In the genomic region with DNA sequence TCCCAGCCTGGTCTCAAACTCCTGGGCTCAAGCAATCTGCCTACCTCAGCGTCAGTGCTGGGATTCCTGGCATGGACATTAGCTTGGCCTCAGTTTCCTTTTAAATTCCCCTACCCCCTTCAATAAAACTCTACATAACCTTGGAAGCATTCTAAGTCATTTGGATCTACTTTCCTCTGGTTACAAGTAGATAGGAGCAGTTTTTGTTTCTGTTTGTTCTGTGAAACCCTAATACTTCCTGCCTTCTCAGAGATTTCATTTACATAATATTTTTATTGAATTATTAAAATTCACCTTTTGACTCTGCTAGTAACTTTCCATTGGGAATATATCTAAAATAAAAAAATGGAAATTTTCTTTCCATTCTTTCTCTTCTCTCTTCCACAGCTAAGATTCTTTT, we compare ENCODE assay signal across 27 cellular contexts. TPM values are rescaled to one million over a fixed set of nuclear protein-coding genes. Genes with fewer than 3 reads are reported as not detected.
DNase-seq lines count a peak whose midpoint lies in the region; ATAC-seq lines count a peak whose summit lies in the region.
"Had no signal": no experiment of that assay in that cellular context is flagged by ENCODE, and none has a peak within 500 bp of the region (broad histone marks: within the 10 kb centered on the region; RNA-seq: fewer than 3 reads in every experiment).

No MANE protein-coding gene starts in this region.

- peak overlapping the region; percentile 8 for H3K27ac Mint-ChIP-seq in activated naive CD8-positive, alpha-beta T cell
- H3K27ac Mint-ChIP-seq in activated naive CD8-positive, alpha-beta T cell treated with anti-CD3 and anti-CD28 coated beads, Interleukin-2, amount 50 U/mL, for 24 hours: no peak overlapping the region
- peak overlapping the region; percentile 43 for H3K27ac Mint-ChIP-seq in activated T-helper 1 cell treated with anti-CD3 and anti-CD28 coated beads, Interleukin-12 subunit alpha, Interleukin-12 subunit beta, Interleukin-2, Interleukin-4 antibody, amounts not matched to agents 30 ng/mL and 10 ng/mL and 1 ng/mL, durations not matched to agents 14 hours and 24 hours and 36 hours
- H3K27ac Mint-ChIP-seq in effector memory CD8-positive, alpha-beta T cell: peak overlapping the region; percentile 21 to 75

- no peaks in the 10 kb centered on the region for H3K9me3 Mint-ChIP-seq in activated naive CD8-positive, alpha-beta T cell (ENCODE audit: low read depth)
- H3K9me3 Mint-ChIP-seq in activated naive CD8-positive, alpha-beta T cell treated with anti-CD3 and anti-CD28 coated beads, Interleukin-2, amount 50 U/mL, for 24 hours: peaks cover 5% of the 10 kb centered on the region
- peaks cover 4% of the 10 kb centered on the region for H3K9me3 Mint-ChIP-seq in activated T-helper 1 cell treated with anti-CD3 and anti-CD28 coated beads, Interleukin-12 subunit alpha, Interleukin-12 subunit beta, Interleukin-2, Interleukin-4 antibody, amounts not matched to agents 30 ng/mL and 10 ng/mL and 1 ng/mL, durations not matched to agents 14 hours and 24 hours and 36 hours
- no peaks in the 10 kb centered on the region for H3K9me3 Mint-ChIP-seq in effector memory CD8-positive, alpha-beta T cell

- peaks cover 31% of the 10 kb centered on the region for H3K4me1 Mint-ChIP-seq in activated naive CD8-positive, alpha-beta T cell (ENCODE audit: low read depth)
- peaks cover 23% of the 10 kb centered on the region for H3K4me1 Mint-ChIP-seq in activated naive CD8-positive, alpha-beta T cell treated with anti-CD3 and anti-CD28 coated beads, Interleukin-2, amount 50 U/mL, for 24 hours
- peaks cover 20% of the 10 kb centered on the region for H3K4me1 Mint-ChIP-seq in activated T-helper 1 cell treated with anti-CD3 and anti-CD28 coated beads, Interleukin-12 subunit alpha, Interleukin-12 subunit beta, Interleukin-2, Interleukin-4 antibody, amounts not matched to agents 30 ng/mL and 10 ng/mL and 1 ng/mL, durations not matched to agents 14 hours and 24 hours and 36 hours (ENCODE audit: low read depth)
- H3K4me1 Mint-ChIP-seq in effector memory CD8-positive, alpha-beta T cell (ENCODE audit: low read depth in 2 of 2): peaks cover 23 to 31% of the 10 kb centered on the region in 2 donors

- intact Hi-C loops in activated T-helper 1 cell treated with anti-CD3 and anti-CD28 coated beads, Interleukin-12 subunit alpha, Interleukin-12 subunit beta, Interleukin-2, Interleukin-4 antibody, amounts not matched to agents 30 ng/mL and 10 ng/mL and 1 ng/mL, durations not matched to agents 14 hours and 24 hours and 36 hours (cut with micrococcal nuclease): no loop called here

- peaks cover 25% of the 10 kb centered on the region for H3K36me3 Mint-ChIP-seq in activated naive CD8-positive, alpha-beta T cell
- H3K36me3 Mint-ChIP-seq in activated naive CD8-positive, alpha-beta T cell treated with anti-CD3 and anti-CD28 coated beads, Interleukin-2, amount 50 U/mL, for 24 hours (ENCODE audit: low read depth): peaks cover 60% of the 10 kb centered on the region
- peaks cover 47% of the 10 kb centered on the region for H3K36me3 Mint-ChIP-seq in activated T-helper 1 cell treated with anti-CD3 and anti-CD28 coated beads, Interleukin-12 subunit alpha, Interleukin-12 subunit beta, Interleukin-2, Interleukin-4 antibody, amounts not matched to agents 30 ng/mL and 10 ng/mL and 1 ng/mL, durations not matched to agents 14 hours and 24 hours and 36 hours (ENCODE audit: low read depth)
- peaks cover 52% of the 10 kb centered on the region for H3K36me3 Mint-ChIP-seq in effector memory CD8-positive, alpha-beta T cell (ENCODE audit: insufficient read depth)

- H3K4me3 Mint-ChIP-seq in activated naive CD8-positive, alpha-beta T cell: no peak overlapping the region
- H3K4me3 Mint-ChIP-seq in activated naive CD8-positive, alpha-beta T cell treated with anti-CD3 and anti-CD28 coated beads, Interleukin-2, amount 50 U/mL, for 24 hours: no peak overlapping the region
- no peak overlapping the region for H3K4me3 Mint-ChIP-seq in activated T-helper 1 cell treated with anti-CD3 and anti-CD28 coated beads, Interleukin-12 subunit alpha, Interleukin-12 subunit beta, Interleukin-2, Interleukin-4 antibody, amounts not matched to agents 30 ng/mL and 10 ng/mL and 1 ng/mL, durations not matched to agents 14 hours and 24 hours and 36 hours
- peak overlapping the region in 1 of 2 donors; percentile 21 for H3K4me3 Mint-ChIP-seq in effector memory CD8-positive, alpha-beta T cell

- DNase-seq in activated naive CD8-positive, alpha-beta T cell treated with anti-CD3 and anti-CD28 coated beads, Interleukin-2, amount 50 U/mL, for 24 hours: no peak
- DNase-seq in activated T-helper 1 cell treated with anti-CD3 and anti-CD28 coated beads, Interleukin-12 subunit alpha, Interleukin-12 subunit beta, Interleukin-2, Interleukin-4 antibody, amounts not matched to agents 30 ng/mL and 10 ng/mL and 1 ng/mL, durations not matched to agents 14 hours and 24 hours and 36 hours (ENCODE audit: low spot score): no peak
- no peak for DNase-seq in effector memory CD8-positive, alpha-beta T cell
- no peak for DNase-seq in NCI-H526 (lab: John Stamatoyannopoulos, UW)
- no peak for DNase-seq in GM19240 (ENCODE audit: insufficient read length, low spot score)
- DNase-seq: C1 segment of cervical spinal cord; Calu3; DND-41; Kasumi-1; NCI-H1092 treated with DMSO at 0.1 percent for 48 hours; NCI-H1436; NCI-H187; NCI-H2081 treated with DMSO at 0.1 percent for 48 hours; NCI-H2171 treated with DMSO at 0.1 percent for 48 hours; NCI-H446; NCI-H524 treated with DMSO at 0.1 percent for 48 hours; NCI-H82; NK-92 treated with Interleukin-12 subunit alpha and Interleukin-12 subunit beta, amount 100 ng/mL, for 24 hours; SHP77 had no signal

- no peaks in the 10 kb centered on the region for H3K27me3 Mint-ChIP-seq in activated naive CD8-positive, alpha-beta T cell
- no peaks in the 10 kb centered on the region for H3K27me3 Mint-ChIP-seq in activated naive CD8-positive, alpha-beta T cell treated with anti-CD3 and anti-CD28 coated beads, Interleukin-2, amount 50 U/mL, for 24 hours
- H3K27me3 Mint-ChIP-seq in activated T-helper 1 cell treated with anti-CD3 and anti-CD28 coated beads, Interleukin-12 subunit alpha, Interleukin-12 subunit beta, Interleukin-2, Interleukin-4 antibody, amounts not matched to agents 30 ng/mL and 10 ng/mL and 1 ng/mL, durations not matched to agents 14 hours and 24 hours and 36 hours (ENCODE audit: insufficient read depth): no peaks in the 10 kb centered on the region
- H3K27me3 Mint-ChIP-seq in effector memory CD8-positive, alpha-beta T cell: no peaks in the 10 kb centered on the region

- no peak for ATAC-seq in activated naive CD8-positive, alpha-beta T cell treated with anti-CD3 and anti-CD28 coated beads, Interleukin-2, amount 50 U/mL, for 24 hours
- no peak for ATAC-seq in effector memory CD8-positive, alpha-beta T cell (replicated peaks)
- ATAC-seq in HG03520 (IDR thresholded peaks at IDR 0.05; ENCODE audit: unreplicated experiment): no peak
- ATAC-seq: HCT116, HepG2, K562 had no signal

RNA-seq across cellular contexts. Expression of a gene that starts 25.9 kb away (rescaled TPM):
- total RNA-seq in activated T-helper 1 cell treated with anti-CD3 and anti-CD28 coated beads, Interleukin-12 subunit alpha, Interleukin-12 subunit beta, Interleukin-2, Interleukin-4 antibody, amounts not matched to agents 30 ng/mL and 10 ng/mL and 1 ng/mL, durations not matched to agents 14 hours and 24 hours and 36 hours: 71.1 and 74.6 TPM in 2 replicates

RNA-seq across cellular contexts. Expression of a gene that starts 53.3 kb away (rescaled TPM):
- not detected in 2 replicates for total RNA-seq in activated T-helper 1 cell treated with anti-CD3 and anti-CD28 coated beads, Interleukin-12 subunit alpha, Interleukin-12 subunit beta, Interleukin-2, Interleukin-4 antibody, amounts not matched to agents 30 ng/mL and 10 ng/mL and 1 ng/mL, durations not matched to agents 14 hours and 24 hours and 36 hours
- total RNA-seq: A673, Calu3, HepG2, HT1080, K562, M059J had no signal
